Comparison of ENCODE assay signal across 15 cellular contexts in the genomic region with DNA sequence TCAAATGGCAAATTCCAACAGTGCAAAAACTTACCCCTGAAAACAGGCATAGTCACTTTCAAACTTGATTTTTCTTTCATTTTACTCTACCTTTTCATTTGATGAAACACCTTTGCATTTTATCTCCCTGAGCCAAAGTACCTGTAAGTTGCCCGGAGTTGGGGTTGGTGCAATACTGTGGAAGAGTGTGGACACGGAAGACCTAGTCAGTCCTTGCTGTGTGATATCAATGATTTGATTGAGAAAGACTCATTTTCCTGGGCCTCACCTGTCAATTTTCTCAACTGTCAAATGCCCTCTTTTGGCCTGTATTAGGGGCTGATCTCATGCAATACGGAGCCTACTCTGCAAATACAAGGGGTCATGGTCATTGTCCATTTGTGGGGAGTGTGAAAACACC. TPM values are rescaled to one million over a fixed set of nuclear protein-coding genes. Genes with fewer than 3 reads are reported as not detected.
DNase-seq lines count a peak whose midpoint lies in the region; ATAC-seq and TF ChIP-seq lines count a peak whose summit lies in the region.
"Had no signal": no experiment of that assay in that cellular context is flagged by ENCODE, and none has a peak within 500 bp of the region (broad histone marks: within the 10 kb centered on the region; RNA-seq: fewer than 3 reads in every experiment).

No MANE protein-coding gene starts in this region.

- H3K56ac ChIP-seq in mesendoderm (ENCODE audit: low read length): no peak overlapping the region

- no peaks in the 10 kb centered on the region for H3K27me3 ChIP-seq in CD8-positive, alpha-beta T cell (ENCODE audit: insufficient read depth, low read length)
- no peaks in the 10 kb centered on the region for H3K27me3 ChIP-seq in mesendoderm (ENCODE audit: insufficient read depth, low read length, poor library complexity)
- no peaks in the 10 kb centered on the region for H3K27me3 ChIP-seq in foreskin keratinocyte
- H3K27me3 ChIP-seq: ascending aorta, neural progenitor cell had no signal

- peak overlapping the region; percentile 39 for H3K27ac ChIP-seq in CD8-positive, alpha-beta T cell (ENCODE audit: low read depth, low read length)
- H3K27ac ChIP-seq in mesendoderm (ENCODE audit: low read depth, low read length) (no peak overlapping the region), foreskin keratinocyte (no peak overlapping the region)
- H3K27ac ChIP-seq: ascending aorta, coronary artery, neural progenitor cell had no signal

- intact Hi-C loops in CD8-positive, alpha-beta T cell (cut with DNase I, micrococcal nuclease): loop anchor here (2.0 to 5.0 kb wide), 2 partner anchors 38 to 41 kb away; no protein-coding TSS in a partner anchor

- POLR2A ChIA-PET in CD8-positive, alpha-beta T cell (lab: Charles Lee): interaction anchor here (1.6 kb wide), 1 partner anchor 15 kb away, joined by 7 read pairs; no protein-coding TSS in a partner anchor
- POLR2A ChIA-PET in naive thymus-derived CD8-positive, alpha-beta T cell (lab: Charles Lee): interaction anchor here (1.6 to 1.7 kb wide), 2 partner anchors 42 to 67 kb away, joined by 5 to 31 read pairs; no protein-coding TSS in a partner anchor

- no peak overlapping the region for H2BK15ac ChIP-seq in mesendoderm (replicated peaks; ENCODE audit: low read depth)

- peak overlapping the region; percentile 8 for H3K4me3 ChIP-seq in CD8-positive, alpha-beta T cell (ENCODE audit: low read depth, low read length)
- no peak overlapping the region for H3K4me3 ChIP-seq in mesendoderm (ENCODE audit: low read length)
- H3K4me3 ChIP-seq: ascending aorta, coronary artery, neural progenitor cell had no signal

- H2BK120ac ChIP-seq in mesendoderm (ENCODE audit: low read depth, low read length): no peak overlapping the region

- no peak overlapping the region for H3K18ac ChIP-seq in mesendoderm (ENCODE audit: low read length)

- H3K23ac ChIP-seq in mesendoderm (ENCODE audit: low read length): no peak overlapping the region

- WGBS in mesendoderm (ENCODE audit: extremely low coverage, insufficient coverage, low lambda C conversion rate): no CpG with 5 or more reads among the region's 3 CpGs

- H2BK5ac ChIP-seq in mesendoderm (ENCODE audit: low read length): no peak overlapping the region

- H3K4me2 ChIP-seq in mesendoderm (ENCODE audit: low read length): no peak overlapping the region
- H3K4me2 ChIP-seq: neural progenitor cell, SK-N-SH had no signal

- H3K9ac ChIP-seq in mesendoderm (ENCODE audit: low read length): no peak overlapping the region
- H3K9ac ChIP-seq: neural progenitor cell, SK-N-SH had no signal

- peaks cover 58% of the 10 kb centered on the region for H3K4me1 Mint-ChIP-seq in activated CD8-positive, alpha-beta memory T cell treated with anti-CD3 and anti-CD28 coated beads, Interleukin-2, amount 10 ng/mL, durations not matched to agents 7 days and 5 days
- peaks cover 84% of the 10 kb centered on the region for H3K4me1 Mint-ChIP-seq in CD8-positive, alpha-beta T cell (ENCODE audit: low read depth)
- peaks cover 32% of the 10 kb centered on the region for H3K4me1 Mint-ChIP-seq in activated T-helper 17 cell treated with anti-CD3 and anti-CD28 coated beads, Interleukin-2, amount 50 U/mL, for 72 hours
- peaks cover 25 to 84% (median 73%) of the 10 kb centered on the region in 4 donors for H3K4me1 Mint-ChIP-seq in naive thymus-derived CD8-positive, alpha-beta T cell
- H3K4me1 Mint-ChIP-seq: neural progenitor cell had no signal

- H3K36me3 ChIP-seq in CD8-positive, alpha-beta T cell (ENCODE audit: insufficient read depth, low read length): no peaks in the 10 kb centered on the region
- H3K36me3 ChIP-seq in mesendoderm (ENCODE audit: control insufficient read depth, insufficient read depth, low read length): no peaks in the 10 kb centered on the region
- H3K36me3 ChIP-seq: ascending aorta, neural progenitor cell had no signal

- H3K4ac ChIP-seq in mesendoderm (ENCODE audit: low read depth, low read length): no peak overlapping the region

- ATAC-seq in activated CD8-positive, alpha-beta memory T cell treated with anti-CD3 and anti-CD28 coated beads, Interleukin-2, amount 10 ng/mL, durations not matched to agents 7 days and 5 days: no peak
- no peak for ATAC-seq in CD8-positive, alpha-beta T cell
- no peak for ATAC-seq in activated T-helper 17 cell treated with anti-CD3 and anti-CD28 coated beads, Interleukin-2, amount 50 U/mL, for 72 hours (replicated peaks)
- ATAC-seq in naive thymus-derived CD8-positive, alpha-beta T cell: no peak
- no peak for ATAC-seq in foreskin keratinocyte

- CTCF ChIA-PET in activated CD8-positive, alpha-beta memory T cell treated with anti-CD3 and anti-CD28 coated beads, Interleukin-2, amount 10 ng/mL, durations not matched to agents 7 days and 5 days (lab: Charles Lee): no interaction called here
- CTCF ChIA-PET in CD8-positive, alpha-beta T cell (lab: Charles Lee): interaction anchor here (1.5 kb wide), 1 partner anchor 12 kb away, joined by 9 read pairs; no protein-coding TSS in a partner anchor

- peaks cover 27% of the 10 kb centered on the region for H3K36me3 Mint-ChIP-seq in activated CD8-positive, alpha-beta memory T cell treated with anti-CD3 and anti-CD28 coated beads, Interleukin-2, amount 10 ng/mL, durations not matched to agents 7 days and 5 days
- H3K36me3 Mint-ChIP-seq in CD8-positive, alpha-beta T cell: peaks cover 25% of the 10 kb centered on the region
- peaks cover 12% of the 10 kb centered on the region for H3K36me3 Mint-ChIP-seq in activated T-helper 17 cell treated with anti-CD3 and anti-CD28 coated beads, Interleukin-2, amount 50 U/mL, for 72 hours (ENCODE audit: low read depth)
- peaks cover 5 to 17% (median 11%) of the 10 kb centered on the region in 3 donors for H3K36me3 Mint-ChIP-seq in naive thymus-derived CD8-positive, alpha-beta T cell

- H3K4me1 ChIP-seq in CD8-positive, alpha-beta T cell (ENCODE audit: insufficient read depth, low read length): peaks cover 74% of the 10 kb centered on the region
- H3K4me1 ChIP-seq in mesendoderm (ENCODE audit: control insufficient read depth, low read depth, low read length) (no peaks in the 10 kb centered on the region), foreskin keratinocyte (no peaks in the 10 kb centered on the region)
- H3K4me1 ChIP-seq: ascending aorta, neural progenitor cell had no signal

- no peaks in the 10 kb centered on the region for H3K27me3 Mint-ChIP-seq in activated CD8-positive, alpha-beta memory T cell treated with anti-CD3 and anti-CD28 coated beads, Interleukin-2, amount 10 ng/mL, durations not matched to agents 7 days and 5 days
- H3K27me3 Mint-ChIP-seq in CD8-positive, alpha-beta T cell (ENCODE audit: low read depth): no peaks in the 10 kb centered on the region
- no peaks in the 10 kb centered on the region for H3K27me3 Mint-ChIP-seq in activated T-helper 17 cell treated with anti-CD3 and anti-CD28 coated beads, Interleukin-2, amount 50 U/mL, for 72 hours
- no peaks in the 10 kb centered on the region for H3K27me3 Mint-ChIP-seq in naive thymus-derived CD8-positive, alpha-beta T cell

- H4K5ac ChIP-seq in mesendoderm (ENCODE audit: low read length): no peak overlapping the region

- H2AK5ac ChIP-seq in mesendoderm (ENCODE audit: low read length): no peak overlapping the region

- no peak for DNase-seq in activated CD8-positive, alpha-beta memory T cell treated with anti-CD3 and anti-CD28 coated beads, Interleukin-2, amount 10 ng/mL, durations not matched to agents 7 days and 5 days
- DNase-seq in activated CD8-positive, alpha-beta memory T cell treated with anti-CD3 and anti-CD28 coated beads for 24 hours: no peak
- no peak for DNase-seq in CD8-positive, alpha-beta T cell
- DNase-seq in naive thymus-derived CD8-positive, alpha-beta T cell: no peak
- DNase-seq in mesendoderm (no peak), amygdala (lab: John Stamatoyannopoulos, UW) (no peak), foreskin keratinocyte (no peak)
- DNase-seq: ACHN, NCI-H2081, NCI-H524 treated with DMSO at 0.1 percent for 48 hours, SK-N-SH had no signal

- H3K79me2 ChIP-seq in mesendoderm (ENCODE audit: control insufficient read depth, insufficient read depth, low read length): peaks cover 27% of the 10 kb centered on the region

- H3K27ac Mint-ChIP-seq in activated CD8-positive, alpha-beta memory T cell treated with anti-CD3 and anti-CD28 coated beads, Interleukin-2, amount 10 ng/mL, durations not matched to agents 7 days and 5 days: peak overlapping the region; percentile 89
- peak overlapping the region; percentile 92 for H3K27ac Mint-ChIP-seq in CD8-positive, alpha-beta T cell
- H3K27ac Mint-ChIP-seq in activated T-helper 17 cell treated with anti-CD3 and anti-CD28 coated beads, Interleukin-2, amount 50 U/mL, for 72 hours: peak overlapping the region; percentile 85
- peak overlapping the region; percentile 91 to 100 (median 97) for H3K27ac Mint-ChIP-seq in naive thymus-derived CD8-positive, alpha-beta T cell
- H3K27ac Mint-ChIP-seq: neural progenitor cell had no signal

- TF ChIP-seq CTCF in CD8-positive, alpha-beta T cell (IDR thresholded peaks at IDR 0.05): no peak
- no peak for TF ChIP-seq CTCF in foreskin keratinocyte (conservative IDR thresholded peaks at IDR 0.05)

- H3K9me3 ChIP-seq in CD8-positive, alpha-beta T cell (ENCODE audit: low read length): no peaks in the 10 kb centered on the region
- H3K9me3 ChIP-seq: ascending aorta, SK-N-SH had no signal

- H3K79me1 ChIP-seq in mesendoderm (ENCODE audit: low read length): peaks cover 13% of the 10 kb centered on the region

- H3K4me3 Mint-ChIP-seq in activated CD8-positive, alpha-beta memory T cell treated with anti-CD3 and anti-CD28 coated beads, Interleukin-2, amount 10 ng/mL, durations not matched to agents 7 days and 5 days: peak overlapping the region; percentile 66
- H3K4me3 Mint-ChIP-seq in CD8-positive, alpha-beta T cell: peak overlapping the region; percentile 71
- peak overlapping the region; percentile 74 for H3K4me3 Mint-ChIP-seq in activated T-helper 17 cell treated with anti-CD3 and anti-CD28 coated beads, Interleukin-2, amount 50 U/mL, for 72 hours
- H3K4me3 Mint-ChIP-seq in naive thymus-derived CD8-positive, alpha-beta T cell: peak overlapping the region; percentile 65 to 92 (median 82)
- H3K4me3 Mint-ChIP-seq: neural progenitor cell had no signal

- H3K9me3 Mint-ChIP-seq in activated CD8-positive, alpha-beta memory T cell treated with anti-CD3 and anti-CD28 coated beads, Interleukin-2, amount 10 ng/mL, durations not matched to agents 7 days and 5 days (ENCODE audit: low read depth): no peaks in the 10 kb centered on the region
- no peaks in the 10 kb centered on the region for H3K9me3 Mint-ChIP-seq in CD8-positive, alpha-beta T cell
- H3K9me3 Mint-ChIP-seq in activated T-helper 17 cell treated with anti-CD3 and anti-CD28 coated beads, Interleukin-2, amount 50 U/mL, for 72 hours: no peaks in the 10 kb centered on the region
- no peaks in the 10 kb centered on the region for H3K9me3 Mint-ChIP-seq in naive thymus-derived CD8-positive, alpha-beta T cell

- H4K8ac ChIP-seq in mesendoderm (ENCODE audit: low read depth, low read length): no peak overlapping the region

RNA-seq across cellular contexts. Expression of a gene that starts 22.6 kb away (rescaled TPM):
- 10 to 100 TPM; 44.9 to 67.6 TPM for total RNA-seq in activated CD8-positive, alpha-beta memory T cell treated with anti-CD3 and anti-CD28 coated beads, Interleukin-2, amount 10 ng/mL, durations not matched to agents 7 days and 5 days
- 100 to 1,000 TPM; 110 to 111 TPM for total RNA-seq in CD8-positive, alpha-beta T cell
- total RNA-seq in activated T-helper 17 cell treated with anti-CD3 and anti-CD28 coated beads, Interleukin-2, amount 50 U/mL, for 72 hours: 10 to 100 TPM; 43.0 to 45.4 TPM
- total RNA-seq in naive thymus-derived CD8-positive, alpha-beta T cell: 100 to 1,000 TPM; 128 to 133 TPM
- 100 to 1,000 TPM; 119 to 159 (median 125) TPM for polyA plus RNA-seq in naive thymus-derived CD8-positive, alpha-beta T cell
- polyA plus RNA-seq in mesendoderm (2013, experiment 1 of 2): 54.2 TPM
- 52.1 TPM for polyA plus RNA-seq in mesendoderm (2013, experiment 2 of 2)
- total RNA-seq in foreskin keratinocyte: 58.4 and 64.8 TPM in 2 replicates
- polyA plus RNA-seq in foreskin keratinocyte: 56.4 and 57.3 TPM in 2 replicates

RNA-seq across cellular contexts. Expression of a gene that starts 33.3 kb away (rescaled TPM):
- total RNA-seq in activated CD8-positive, alpha-beta memory T cell treated with anti-CD3 and anti-CD28 coated beads, Interleukin-2, amount 10 ng/mL, durations not matched to agents 7 days and 5 days: 10 to 100 TPM; 52.8 to 63.2 TPM
- 10 to 100 TPM; 52.1 to 54.9 TPM for total RNA-seq in CD8-positive, alpha-beta T cell
- 100 to 1,000 TPM in 1 of 2 donors, 10 to 100 TPM in 1; 83.0 to 112 TPM for total RNA-seq in activated T-helper 17 cell treated with anti-CD3 and anti-CD28 coated beads, Interleukin-2, amount 50 U/mL, for 72 hours
- 10 to 100 TPM; 44.6 to 45.4 TPM for total RNA-seq in naive thymus-derived CD8-positive, alpha-beta T cell
- polyA plus RNA-seq in naive thymus-derived CD8-positive, alpha-beta T cell: 10 to 100 TPM; 32.0 to 33.0 (median 32.5) TPM
- 86.5 TPM for polyA plus RNA-seq in mesendoderm (2013, experiment 1 of 2)
- 87.8 TPM for polyA plus RNA-seq in mesendoderm (2013, experiment 2 of 2)
- 55.1 and 66.5 TPM in 2 replicates for total RNA-seq in foreskin keratinocyte
- 39.9 and 50.6 TPM in 2 replicates for polyA plus RNA-seq in foreskin keratinocyte
